Comparison of ENCODE assay signal across 16 cellular contexts in genomic region chr13:75800545-75800944, GRCh38.
DNase-seq lines count a peak whose midpoint lies in the region; ATAC-seq and TF ChIP-seq lines count a peak whose summit lies in the region.
"Had no signal": no experiment of that assay in that cellular context is flagged by ENCODE, and none has a peak within 500 bp of the region (broad histone marks: within the 10 kb centered on the region; RNA-seq: fewer than 3 reads in every experiment).

No MANE protein-coding gene starts in this region.

- no peaks in the 10 kb centered on the region for H3K27me3 ChIP-seq in mesenchymal stem cell (ENCODE audit: control insufficient read depth in 1 of 2, insufficient read depth in 1 of 2, low read length in 2 of 2)
- H3K27me3 ChIP-seq in Karpas-422 (ENCODE audit: low read length), result no peaks in the 10 kb centered on the region
- H3K27me3 ChIP-seq: cardiac muscle cell, pancreas, Peyer's patch, vagina had no signal

- peak overlapping the region; percentile 25 for H3K27ac Mint-ChIP-seq in Calu3 (ENCODE audit: unreplicated experiment)
- H3K27ac Mint-ChIP-seq: activated naive CD4-positive, alpha-beta T cell treated with anti-CD3 and anti-CD28 coated beads, Interleukin-2, amount 50 U/mL, for 24 hours; CD14-positive monocyte had no signal

- H4K20me1 ChIP-seq in Karpas-422 (ENCODE audit: insufficient read depth, low read depth, low read length), result no peaks in the 10 kb centered on the region

- H2BK15ac ChIP-seq in mesenchymal stem cell (ENCODE audit: low read depth, poor library complexity, severe bottlenecking), result no peak overlapping the region

- no peaks in the 10 kb centered on the region for H3K9me3 Mint-ChIP-seq in Calu3 (ENCODE audit: low read depth, unreplicated experiment)
- H3K9me3 Mint-ChIP-seq: activated naive CD4-positive, alpha-beta T cell treated with anti-CD3 and anti-CD28 coated beads, Interleukin-2, amount 50 U/mL, for 24 hours; CD14-positive monocyte had no signal

- H3K23ac ChIP-seq in mesenchymal stem cell (ENCODE audit: low read length in 2 of 2), result no peak overlapping the region

- WGBS in mesenchymal stem cell, result 59% methylated on average over 7 of the region's 9 CpGs

- H2BK12ac ChIP-seq in mesenchymal stem cell (ENCODE audit: low read length in 2 of 2), result no peak overlapping the region

- no peak overlapping the region for H3K18ac ChIP-seq in mesenchymal stem cell (ENCODE audit: low read depth in 1 of 2, low read length in 2 of 2)

- no peak overlapping the region for H2BK120ac ChIP-seq in mesenchymal stem cell (ENCODE audit: low read depth, low read length)

- H3K4ac ChIP-seq in mesenchymal stem cell (ENCODE audit: low read depth in 1 of 2, low read length in 2 of 2), result no peak overlapping the region

- H3K79me1 ChIP-seq in mesenchymal stem cell (replicated peaks; ENCODE audit: low read length, poor library complexity, severe bottlenecking), result peaks cover 8% of the 10 kb centered on the region

- in situ Hi-C loops in ACHN (cut with HindIII; ENCODE audit: low pct_ligation_motif_present, low pct_unique_long_range_greater_than_20kb, low sequenced_read_pairs), result no loop called here

- CTCF ChIA-PET in Calu3 (lab: Charles Lee), result no interaction called here

- H4K8ac ChIP-seq in mesenchymal stem cell (ENCODE audit: low read length), result no peak overlapping the region

- no peak overlapping the region for H3K14ac ChIP-seq in mesenchymal stem cell (ENCODE audit: low read length in 2 of 2)

- TF ChIP-seq CTCF in Calu3 (IDR thresholded peaks at IDR 0.05; ENCODE audit: unreplicated experiment), result no peak
- peak; percentile 63 for TF ChIP-seq CTCF in VCaP (conservative IDR thresholded peaks at IDR 0.05)

- no peak overlapping the region for H3K4me3 ChIP-seq in mesenchymal stem cell (ENCODE audit: insufficient read depth in 1 of 2, low read depth in 1 of 2, low read length in 2 of 2)
- no peak overlapping the region for H3K4me3 ChIP-seq in Karpas-422 (ENCODE audit: low read length)
- H3K4me3 ChIP-seq: cardiac muscle cell, mucosa of descending colon, pancreas, Peyer's patch, vagina had no signal

- no peak overlapping the region for H2AK5ac ChIP-seq in mesenchymal stem cell (ENCODE audit: low read length, severe bottlenecking)

- peaks cover 2% of the 10 kb centered on the region for H3K4me1 ChIP-seq in mesenchymal stem cell (ENCODE audit: control insufficient read depth, insufficient read depth, low read depth, low read length)
- H3K4me1 ChIP-seq in Karpas-422 (ENCODE audit: low read length), result no peaks in the 10 kb centered on the region
- H3K4me1 ChIP-seq: vagina had no signal

- H3K27ac ChIP-seq in VCaP, result peak overlapping the region; percentile 92
- H3K27ac ChIP-seq in mesenchymal stem cell (ENCODE audit: low read length, poor library complexity, severe bottlenecking), result no peak overlapping the region
- no peak overlapping the region for H3K27ac ChIP-seq in Karpas-422 (ENCODE audit: low read length)
- H3K27ac ChIP-seq: cardiac muscle cell, pancreas, vagina had no signal

- no peak overlapping the region for H2AFZ ChIP-seq in mesenchymal stem cell (ENCODE audit: low read depth, low read length)
- H2AFZ ChIP-seq in Karpas-422 (ENCODE audit: low read length), result no peak overlapping the region

- no peaks in the 10 kb centered on the region for H3K4me1 Mint-ChIP-seq in Calu3 (ENCODE audit: low read depth, unreplicated experiment)
- H3K4me1 Mint-ChIP-seq: CD14-positive monocyte had no signal

- H3K4me3 Mint-ChIP-seq in Calu3 (ENCODE audit: low read depth, unreplicated experiment), result no peak overlapping the region
- H3K4me3 Mint-ChIP-seq: activated naive CD4-positive, alpha-beta T cell treated with anti-CD3 and anti-CD28 coated beads, Interleukin-2, amount 50 U/mL, for 24 hours; CD14-positive monocyte had no signal

- peak; percentile 6 for DNase-seq in ACHN
- DNase-seq in Calu3, result no peak
- no peak for DNase-seq in mesenchymal stem cell
- DNase-seq in Karpas-422, result no peak
- DNase-seq in cerebellum (ENCODE audit: low spot score), result no peak
- DNase-seq: activated CD4-positive, CD25-positive, alpha-beta regulatory T cell; mucosa of descending colon; NCI-H345; pancreas; Peyer's patch had no signal

- H3K4me2 ChIP-seq in mesenchymal stem cell (ENCODE audit: low read length, poor library complexity, severe bottlenecking), result no peak overlapping the region
- no peak overlapping the region for H3K4me2 ChIP-seq in Karpas-422 (ENCODE audit: low read depth, low read length, poor library complexity, severe bottlenecking)

- H3K27me3 Mint-ChIP-seq in Calu3 (ENCODE audit: unreplicated experiment), result no peaks in the 10 kb centered on the region
- H3K27me3 Mint-ChIP-seq: activated naive CD4-positive, alpha-beta T cell treated with anti-CD3 and anti-CD28 coated beads, Interleukin-2, amount 50 U/mL, for 24 hours had no signal

- H3K9me2 ChIP-seq in Karpas-422 (replicated peaks; ENCODE audit: insufficient read depth, low read length), result no peaks in the 10 kb centered on the region

- H4K91ac ChIP-seq in mesenchymal stem cell (ENCODE audit: low read length), result no peak overlapping the region

- no TSS peak for BruUV-seq in Calu3 (replicated peaks; lab: Mats Ljungman, UMichigan)

- intact Hi-C loops in Calu3 (cut with micrococcal nuclease; ENCODE audit: unreplicated experiment), result no loop called here

- H2BK5ac ChIP-seq in mesenchymal stem cell (ENCODE audit: low read depth, low read length, poor library complexity, severe bottlenecking), result no peak overlapping the region

- no peaks in the 10 kb centered on the region for H3K9me3 ChIP-seq in mesenchymal stem cell (ENCODE audit: control insufficient read depth, low read length)
- no peaks in the 10 kb centered on the region for H3K9me3 ChIP-seq in Karpas-422 (ENCODE audit: low read length)
- H3K9me3 ChIP-seq: mucosa of descending colon, pancreas, Peyer's patch, vagina had no signal

- H3K36me3 Mint-ChIP-seq in Calu3 (ENCODE audit: insufficient read depth, unreplicated experiment), result peaks cover 26% of the 10 kb centered on the region
- H3K36me3 Mint-ChIP-seq: CD14-positive monocyte had no signal

- H3K9ac ChIP-seq in mesenchymal stem cell (ENCODE audit: low read length), result peak overlapping the region; percentile 33
- H3K9ac ChIP-seq in Karpas-422 (ENCODE audit: low read length), result no peak overlapping the region

- no peak for ATAC-seq in GM19395 (IDR thresholded peaks at IDR 0.05; ENCODE audit: unreplicated experiment)
- ATAC-seq: mucosa of descending colon, pancreas had no signal

- H3K36me3 ChIP-seq in mesenchymal stem cell (ENCODE audit: control insufficient read depth in 1 of 2, insufficient read depth in 2 of 2, low read depth in 1 of 2, low read length in 2 of 2) (peaks cover 3 to 72% of the 10 kb centered on the region in 2 experiments), Karpas-422 (ENCODE audit: insufficient read depth, low read length) (no peaks in the 10 kb centered on the region)
- H3K36me3 ChIP-seq: cardiac muscle cell had no signal

- no peaks in the 10 kb centered on the region for H3K79me2 ChIP-seq in Karpas-422 (ENCODE audit: low read length)
